In genomic region chr3:175288616-175289015, GRCh38 we compare ENCODE assay signal across 20 cellular contexts.
"Had no signal": no experiment of that assay in that cellular context is flagged by ENCODE, and none has a peak within 500 bp of the region (broad histone marks: within the 10 kb centered on the region; RNA-seq: fewer than 3 reads in every experiment).

No MANE protein-coding gene starts in this region.

- H3K27me3 ChIP-seq: esophagus muscularis mucosa, foreskin keratinocyte, suprapubic skin, transverse colon, uterus had no signal

- DNase-seq: activated CD4-positive, alpha-beta memory T cell treated with anti-CD3 and anti-CD28 coated beads, Interleukin-2, amount 10 ng/mL, durations not matched to agents 7 days and 5 days; activated CD4-positive, alpha-beta T cell treated with anti-CD3 and anti-CD28 coated beads for 48 hours; activated CD4-positive, CD25-positive, alpha-beta regulatory T cell; activated CD8-positive, alpha-beta memory T cell treated with anti-CD3 and anti-CD28 coated beads, Interleukin-2, amount 10 ng/mL, durations not matched to agents 7 days and 5 days; activated naive CD8-positive, alpha-beta T cell treated with anti-CD3 and anti-CD28 coated beads for 36 hours; amygdala; dermis blood vessel endothelial cell; effector memory CD4-positive, alpha-beta T cell; foreskin keratinocyte; kidney; left ventricle myocardium inferior; stimulated activated CD4-positive, alpha-beta T cell treated with anti-CD3 and anti-CD28 coated beads, Interleukin-15, amount 100 ng/mL, for 24 hours; stimulated activated CD4-positive, alpha-beta T cell treated with anti-CD3 and anti-CD28 coated beads, Interleukin-4, amount 100 ng/mL, for 1 hour; stimulated activated naive CD8-positive, alpha-beta T cell treated with anti-CD3 and anti-CD28 coated beads, Interleukin-15, amount 100 ng/mL, for 72 hours; T1000; transverse colon; uterus had no signal

- H3K36me3 ChIP-seq: esophagus muscularis mucosa, left ventricle myocardium inferior, suprapubic skin, transverse colon, uterus had no signal

- ATAC-seq: activated CD8-positive, alpha-beta memory T cell treated with anti-CD3 and anti-CD28 coated beads, Interleukin-2, amount 10 ng/mL, durations not matched to agents 7 days and 5 days; foreskin keratinocyte; stimulated activated naive CD8-positive, alpha-beta T cell treated with anti-CD3 and anti-CD28 coated beads, Interleukin-15, amount 100 ng/mL, for 72 hours had no signal

- H3K27ac ChIP-seq: esophagus muscularis mucosa, foreskin keratinocyte, left ventricle myocardium inferior, skin epidermis, suprapubic skin, transverse colon, uterus had no signal

- H3K4me3 ChIP-seq: esophagus muscularis mucosa, left ventricle myocardium inferior, skin epidermis, suprapubic skin, transverse colon, uterus had no signal

- H3K4me1 ChIP-seq: esophagus muscularis mucosa, foreskin keratinocyte, suprapubic skin, transverse colon had no signal

- H3K9me3 ChIP-seq: esophagus muscularis mucosa, left ventricle myocardium inferior, suprapubic skin, transverse colon, uterus had no signal
